8 cellular contexts compared by ENCODE assay signal in the genomic region with DNA sequence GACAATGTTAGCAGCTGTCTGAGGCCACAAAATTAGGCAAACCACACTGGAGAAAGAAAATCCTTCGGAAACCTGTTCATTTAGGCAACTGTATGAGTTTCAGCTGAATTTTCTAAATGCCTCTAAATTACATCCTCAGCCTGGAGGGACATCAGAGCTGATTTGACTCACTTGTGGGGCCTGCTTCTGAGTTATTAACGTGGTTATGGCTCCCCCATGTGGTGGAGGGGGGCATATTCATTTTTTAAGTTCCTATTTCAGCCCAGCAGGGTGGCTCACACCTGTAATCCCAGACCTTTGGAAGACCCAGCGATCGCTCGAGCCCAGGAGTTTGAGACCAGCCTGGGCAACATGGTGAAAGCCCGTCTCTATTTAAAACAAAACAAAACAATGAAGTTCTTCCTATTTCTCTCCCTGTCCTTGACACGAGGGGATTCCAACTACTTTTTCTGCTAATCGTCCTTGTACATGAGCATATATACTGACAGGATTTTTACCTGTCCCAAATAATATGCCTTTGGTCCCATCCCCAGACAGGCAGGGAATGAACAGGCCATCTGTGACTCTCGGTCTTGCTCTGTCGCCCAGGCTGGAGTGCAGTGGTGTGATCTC. TPM values are rescaled to one million over a fixed set of nuclear protein-coding genes. Genes with fewer than 3 reads are reported as not detected.
DNase-seq lines count a peak whose midpoint lies in the region; ATAC-seq, FAIRE-seq and TF ChIP-seq lines count a peak whose summit lies in the region.

No MANE protein-coding gene starts in this region.

- H3K36me3 Mint-ChIP-seq in WTC11, result no peaks in the 10 kb centered on the region

- FAIRE-seq in islet of Langerhans (lab: Jason Lieb, UNC), result peak; percentile 94

- H3K9me3 Mint-ChIP-seq in WTC11, result no peaks in the 10 kb centered on the region

- no peak overlapping the region for H3K4me3 Mint-ChIP-seq in WTC11

- no peaks in the 10 kb centered on the region for H3K4me1 ChIP-seq in breast epithelium

- TF ChIP-seq POLR2A in breast epithelium (IDR thresholded peaks at IDR 0.05), result no peak

- DNase-seq in AG04450 (ENCODE audit: low read depth, low spot score) (peak; percentile 57), GM19240 (ENCODE audit: insufficient read length, low spot score) (peak; percentile 52), NCI-H2196 treated with DMSO at 0.1 percent for 48 hours (lab: John Stamatoyannopoulos, UW; ENCODE audit: unreplicated experiment) (peak; percentile 53), WTC11 (ENCODE audit: low spot score) (peak; percentile 76), breast epithelium (ENCODE audit: low spot score in 2 of 2) (peak in 1 of 2 donors; percentile 42)
- peak; percentile 39 to 57 for DNase-seq in stimulated activated CD4-positive, alpha-beta T cell treated with anti-CD3 and anti-CD28 coated beads, Interleukin-1b, Interleukin-23, amount 100 ng/mL, for 4 hours (ENCODE audit: low read depth in 2 of 2)

- ATAC-seq in WTC11, result peak; percentile 92
- no peak for ATAC-seq in HG03571 (IDR thresholded peaks at IDR 0.05; ENCODE audit: unreplicated experiment)

- CTCF ChIA-PET in AG04450 (lab: Charles Lee), result interaction anchor here (0.5 to 10.1 kb wide), 18 partner anchors 8 to 248 kb away, joined by 3 to 122 read pairs (median 3); no protein-coding TSS in a partner anchor
- CTCF ChIA-PET in WTC11 (lab: Charles Lee), result interaction anchor here (0.6 to 9.0 kb wide), 25 partner anchors 15 to 337 kb away, joined by 3 to 154 read pairs (median 5); a partner anchor contains a TSS

- H3K27me3 ChIP-seq in AG04450 (ENCODE audit: control insufficient read depth, insufficient read depth, low read length), result peaks cover 35% of the 10 kb centered on the region
- H3K27me3 ChIP-seq in breast epithelium, result peaks cover 0 to 5% of the 10 kb centered on the region in 2 donors

- POLR2A ChIA-PET in AG04450 (lab: Yijun Ruan, JAX), result no interaction called here
- POLR2A ChIA-PET in WTC11 (lab: Charles Lee), result interaction anchor here (1.0 kb wide), 1 partner anchor 187 kb away, joined by 3 read pairs; no protein-coding TSS in a partner anchor

- H3K4me3 ChIP-seq in AG04450 (ENCODE audit: low read depth, low read length) (no peak overlapping the region), breast epithelium (no peak overlapping the region)

- H3K27ac ChIP-seq in AG04450 (ENCODE audit: low read depth, low read length) (no peak overlapping the region), breast epithelium (no peak overlapping the region)

- H3K4me1 Mint-ChIP-seq in WTC11, result peaks cover 10% of the 10 kb centered on the region

- TF ChIP-seq CTCF in AG04450 (IDR thresholded peaks at IDR 0.05; ENCODE audit: low read depth, low read length) (peak; percentile 78), WTC11 (IDR thresholded peaks at IDR 0.05) (peak; percentile 86), breast epithelium (IDR thresholded peaks at IDR 0.05) (peak; percentile 90 to 98 (median 95))

- intact Hi-C loops in breast epithelium (cut with DNase I; ENCODE audit: low total_unique reads), result loop anchor here (2.0 kb wide), 1 partner anchor 189 kb away; no protein-coding TSS in a partner anchor

- H3K36me3 ChIP-seq in breast epithelium, result no peaks in the 10 kb centered on the region

- H3K27me3 Mint-ChIP-seq in WTC11 (ENCODE audit: low read depth), result no peaks in the 10 kb centered on the region; the same call in 1 of the 2 replicates

- H3K9me3 ChIP-seq in AG04450 (ENCODE audit: control insufficient read depth, insufficient read depth, low read length) (no peaks in the 10 kb centered on the region), breast epithelium (no peaks in the 10 kb centered on the region)

- no peak overlapping the region for H3K27ac Mint-ChIP-seq in WTC11

TF ChIP-seq in WTC11, 78 proteins besides CTCF, POLR2A, EP300 and RAD21:
- TF ChIP-seq CREB1 (CRISPR knock-in tag; IDR thresholded peaks at IDR 0.05), result no peak
- no peak for TF ChIP-seq FOXP1 (CRISPR knock-in tag; IDR thresholded peaks at IDR 0.05; ENCODE audit: borderline replicate concordance)
- TF ChIP-seq GABPB1 (CRISPR knock-in tag; IDR thresholded peaks at IDR 0.05), result no peak
- TF ChIP-seq, protein P1, sequence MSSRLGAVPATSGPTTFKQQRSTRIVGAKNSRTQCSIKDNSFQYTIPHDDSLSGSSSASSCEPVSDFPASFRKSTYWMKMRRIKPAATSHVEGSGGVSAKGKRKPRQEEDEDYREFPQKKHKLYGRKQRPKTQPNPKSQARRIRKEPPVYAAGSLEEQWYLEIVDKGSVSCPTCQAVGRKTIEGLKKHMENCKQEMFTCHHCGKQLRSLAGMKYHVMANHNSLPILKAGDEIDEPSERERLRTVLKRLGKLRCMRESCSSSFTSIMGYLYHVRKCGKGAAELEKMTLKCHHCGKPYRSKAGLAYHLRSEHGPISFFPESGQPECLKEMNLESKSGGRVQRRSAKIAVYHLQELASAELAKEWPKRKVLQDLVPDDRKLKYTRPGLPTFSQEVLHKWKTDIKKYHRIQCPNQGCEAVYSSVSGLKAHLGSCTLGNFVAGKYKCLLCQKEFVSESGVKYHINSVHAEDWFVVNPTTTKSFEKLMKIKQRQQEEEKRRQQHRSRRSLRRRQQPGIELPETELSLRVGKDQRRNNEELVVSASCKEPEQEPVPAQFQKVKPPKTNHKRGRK (CRISPR knock-in tag; IDR thresholded peaks at IDR 0.05; ENCODE audit: borderline replicate concordance), result no peak
- TF ChIP-seq, protein P2, sequence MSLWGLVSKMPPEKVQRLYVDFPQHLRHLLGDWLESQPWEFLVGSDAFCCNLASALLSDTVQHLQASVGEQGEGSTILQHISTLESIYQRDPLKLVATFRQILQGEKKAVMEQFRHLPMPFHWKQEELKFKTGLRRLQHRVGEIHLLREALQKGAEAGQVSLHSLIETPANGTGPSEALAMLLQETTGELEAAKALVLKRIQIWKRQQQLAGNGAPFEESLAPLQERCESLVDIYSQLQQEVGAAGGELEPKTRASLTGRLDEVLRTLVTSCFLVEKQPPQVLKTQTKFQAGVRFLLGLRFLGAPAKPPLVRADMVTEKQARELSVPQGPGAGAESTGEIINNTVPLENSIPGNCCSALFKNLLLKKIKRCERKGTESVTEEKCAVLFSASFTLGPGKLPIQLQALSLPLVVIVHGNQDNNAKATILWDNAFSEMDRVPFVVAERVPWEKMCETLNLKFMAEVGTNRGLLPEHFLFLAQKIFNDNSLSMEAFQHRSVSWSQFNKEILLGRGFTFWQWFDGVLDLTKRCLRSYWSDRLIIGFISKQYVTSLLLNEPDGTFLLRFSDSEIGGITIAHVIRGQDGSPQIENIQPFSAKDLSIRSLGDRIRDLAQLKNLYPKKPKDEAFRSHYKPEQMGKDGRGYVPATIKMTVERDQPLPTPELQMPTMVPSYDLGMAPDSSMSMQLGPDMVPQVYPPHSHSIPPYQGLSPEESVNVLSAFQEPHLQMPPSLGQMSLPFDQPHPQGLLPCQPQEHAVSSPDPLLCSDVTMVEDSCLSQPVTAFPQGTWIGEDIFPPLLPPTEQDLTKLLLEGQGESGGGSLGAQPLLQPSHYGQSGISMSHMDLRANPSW (CRISPR knock-in tag; conservative IDR thresholded peaks at IDR 0.05; ENCODE audit: low read depth), result no peak
- TF ChIP-seq, protein P3, sequence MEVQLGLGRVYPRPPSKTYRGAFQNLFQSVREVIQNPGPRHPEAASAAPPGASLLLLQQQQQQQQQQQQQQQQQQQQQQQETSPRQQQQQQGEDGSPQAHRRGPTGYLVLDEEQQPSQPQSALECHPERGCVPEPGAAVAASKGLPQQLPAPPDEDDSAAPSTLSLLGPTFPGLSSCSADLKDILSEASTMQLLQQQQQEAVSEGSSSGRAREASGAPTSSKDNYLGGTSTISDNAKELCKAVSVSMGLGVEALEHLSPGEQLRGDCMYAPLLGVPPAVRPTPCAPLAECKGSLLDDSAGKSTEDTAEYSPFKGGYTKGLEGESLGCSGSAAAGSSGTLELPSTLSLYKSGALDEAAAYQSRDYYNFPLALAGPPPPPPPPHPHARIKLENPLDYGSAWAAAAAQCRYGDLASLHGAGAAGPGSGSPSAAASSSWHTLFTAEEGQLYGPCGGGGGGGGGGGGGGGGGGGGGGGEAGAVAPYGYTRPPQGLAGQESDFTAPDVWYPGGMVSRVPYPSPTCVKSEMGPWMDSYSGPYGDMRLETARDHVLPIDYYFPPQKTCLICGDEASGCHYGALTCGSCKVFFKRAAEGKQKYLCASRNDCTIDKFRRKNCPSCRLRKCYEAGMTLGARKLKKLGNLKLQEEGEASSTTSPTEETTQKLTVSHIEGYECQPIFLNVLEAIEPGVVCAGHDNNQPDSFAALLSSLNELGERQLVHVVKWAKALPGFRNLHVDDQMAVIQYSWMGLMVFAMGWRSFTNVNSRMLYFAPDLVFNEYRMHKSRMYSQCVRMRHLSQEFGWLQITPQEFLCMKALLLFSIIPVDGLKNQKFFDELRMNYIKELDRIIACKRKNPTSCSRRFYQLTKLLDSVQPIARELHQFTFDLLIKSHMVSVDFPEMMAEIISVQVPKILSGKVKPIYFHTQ (CRISPR knock-in tag; IDR thresholded peaks at IDR 0.05), result no peak
- TF ChIP-seq TP53 (CRISPR knock-in tag; IDR thresholded peaks at IDR 0.05), result no peak

RNA-seq across cellular contexts. Expression of a gene that starts 31.5 kb away (rescaled TPM):
- 0.21 and 0.47 TPM in 2 replicates for polyA plus RNA-seq in AG04450 (2011; rRNA removed)
- polyA minus RNA-seq in AG04450 (2011; rRNA and poly(A)+ RNA removed), result 0.14 and 0.65 TPM in 2 replicates
- 31.8 to 58.2 TPM (median 48.7 TPM) in 3 replicates for total RNA-seq in WTC11 (2021)
- 100 to 1,000 TPM in 1 of 3 donors, 10 to 100 TPM in 2; 10.4 to 111 (median 20.6) TPM for total RNA-seq in breast epithelium

RNA-seq across cellular contexts. Expression of a gene that starts 35.8 kb away (rescaled TPM):
- polyA plus RNA-seq in AG04450 (2011; rRNA removed), result not detected in 2 replicates
- polyA minus RNA-seq in AG04450 (2011; rRNA and poly(A)+ RNA removed), result not detected in 2 replicates
- not detected in 3 replicates for total RNA-seq in WTC11 (2021)
- total RNA-seq in breast epithelium, result not detected
